In genomic region chr9:36941441-36941840, GRCh38 we compare ENCODE assay signal across 18 cellular contexts.
DNase-seq lines count a peak whose midpoint lies in the region; ATAC-seq and TF ChIP-seq lines count a peak whose summit lies in the region.
"Had no signal": no experiment of that assay in that cellular context is flagged by ENCODE, and none has a peak within 500 bp of the region (broad histone marks: within the 10 kb centered on the region; RNA-seq: fewer than 3 reads in every experiment).

No MANE protein-coding gene starts in this region.

- no peak overlapping the region for H3K4me3 ChIP-seq in WERI-Rb-1 (ENCODE audit: low read depth, low read length)

- H3K36me3 ChIP-seq in WERI-Rb-1 = peaks cover 40% of the 10 kb centered on the region

- ATAC-seq in foreskin keratinocyte = no peak
- ATAC-seq in GM18858 (IDR thresholded peaks at IDR 0.05; ENCODE audit: unreplicated experiment) = no peak
- ATAC-seq: HepG2 had no signal

- no peaks in the 10 kb centered on the region for H3K9me3 ChIP-seq in WERI-Rb-1 (ENCODE audit: severe bottlenecking)

- no peak overlapping the region for H3K4me3 Mint-ChIP-seq in osteocyte (ENCODE audit: unreplicated experiment)
- H3K4me3 Mint-ChIP-seq: CD4-positive, CD25-positive, alpha-beta regulatory T cell; CD8-positive, alpha-beta memory T cell; H9 had no signal

- H3K27ac Mint-ChIP-seq in osteocyte (ENCODE audit: unreplicated experiment) = no peak overlapping the region
- H3K27ac Mint-ChIP-seq: CD4-positive, CD25-positive, alpha-beta regulatory T cell; CD8-positive, alpha-beta memory T cell; H9 had no signal

- H3K27ac ChIP-seq in WERI-Rb-1 = peak overlapping the region; percentile 75
- H3K27ac ChIP-seq in foreskin keratinocyte = no peak overlapping the region

- peaks cover 44% of the 10 kb centered on the region for H3K27me3 Mint-ChIP-seq in osteocyte (ENCODE audit: unreplicated experiment)

- peak; percentile 14 for DNase-seq in D341Med (ENCODE audit: low spot score)
- DNase-seq in WERI-Rb-1 = no peak
- peak; percentile 29 for DNase-seq in islet precursor cell
- peak; percentile 54 for DNase-seq in osteocyte (ENCODE audit: extremely low spot score, unreplicated experiment)
- DNase-seq in NK-92 (lab: John Stamatoyannopoulos, UW; ENCODE audit: unreplicated experiment) = no peak
- no peak for DNase-seq in foreskin keratinocyte
- no peak for DNase-seq in NCI-H748 (lab: John Stamatoyannopoulos, UW; ENCODE audit: unreplicated experiment)
- DNase-seq: 8988T; C1 segment of cervical spinal cord; CD4-positive, CD25-positive, alpha-beta regulatory T cell; CD8-positive, alpha-beta memory T cell; COR-L47; DMS153; DMS79; GF-D8; H9 had no signal

- no peaks in the 10 kb centered on the region for H3K4me1 Mint-ChIP-seq in osteocyte (ENCODE audit: unreplicated experiment)
- H3K4me1 Mint-ChIP-seq: CD4-positive, CD25-positive, alpha-beta regulatory T cell; CD8-positive, alpha-beta memory T cell had no signal

- no peaks in the 10 kb centered on the region for H3K4me1 ChIP-seq in foreskin keratinocyte

- TF ChIP-seq CTCF in WERI-Rb-1 (IDR thresholded peaks at IDR 0.05; ENCODE audit: low read depth, low read length) (no peak), osteocyte (IDR thresholded peaks at IDR 0.05) (no peak), foreskin keratinocyte (conservative IDR thresholded peaks at IDR 0.05) (no peak)

- H3K27me3 ChIP-seq in WERI-Rb-1 (ENCODE audit: insufficient read depth, low read depth, severe bottlenecking) (no peaks in the 10 kb centered on the region), foreskin keratinocyte (peaks cover 4% of the 10 kb centered on the region)

- no peaks in the 10 kb centered on the region for H3K36me3 Mint-ChIP-seq in osteocyte (ENCODE audit: unreplicated experiment)
- H3K36me3 Mint-ChIP-seq: CD4-positive, CD25-positive, alpha-beta regulatory T cell; CD8-positive, alpha-beta memory T cell had no signal

- H3K9me3 Mint-ChIP-seq in osteocyte (ENCODE audit: unreplicated experiment) = no peaks in the 10 kb centered on the region
- H3K9me3 Mint-ChIP-seq: CD4-positive, CD25-positive, alpha-beta regulatory T cell; H9 had no signal

Comparison
In these comparisons a context has a peak if more than half of its experiments do, and no peak if none do; other contexts are left out.
1. DNase-seq: peak in D341Med (single experiment), islet precursor cell (single experiment) and osteocyte (single experiment); none in WERI-Rb-1 (single experiment), NK-92 (single experiment), foreskin keratinocyte (0 of 2) and NCI-H748 (single experiment).